Comparison of ENCODE assay signal across 1 cellular context in the genomic region with DNA sequence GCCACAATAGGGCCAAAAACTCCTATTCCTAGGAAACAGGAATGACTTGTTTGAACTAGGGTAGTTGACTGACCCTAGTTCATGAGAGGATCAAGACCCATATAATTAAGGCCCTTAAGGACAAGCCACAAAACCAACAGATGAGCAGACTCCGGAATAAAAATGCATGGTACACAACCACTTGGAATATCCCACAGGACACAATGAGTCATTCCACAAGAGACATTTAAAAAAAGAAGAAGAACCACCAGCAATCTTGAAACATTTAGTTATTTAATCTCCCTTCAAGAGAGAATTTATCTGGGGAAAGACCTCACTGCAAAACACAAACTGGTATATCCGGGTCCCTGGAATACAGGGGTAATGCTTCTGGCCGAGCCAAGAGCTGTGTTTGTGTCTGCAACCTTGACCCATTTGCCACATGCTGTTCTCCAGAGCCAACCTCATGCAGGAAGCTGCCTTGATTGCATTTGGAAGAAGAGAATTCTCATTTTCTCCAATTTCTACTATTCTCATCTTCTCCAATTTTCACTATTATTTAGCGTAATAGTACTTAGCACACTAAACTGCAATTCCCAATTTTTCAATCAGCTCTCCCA.
TF ChIP-seq lines count a peak whose summit lies in the region.

No MANE protein-coding gene starts in this region.

TF ChIP-seq in IMR-90, 13 proteins besides CTCF, POLR2A, EP300 and RAD21 (continued from another document):
- TF ChIP-seq NFE2L2 (IDR thresholded peaks at IDR 0.05; ENCODE audit: low read depth, low read length) (no peak), MAFK (IDR thresholded peaks at IDR 0.05; ENCODE audit: low read depth, low read length) (no peak), FOS (IDR thresholded peaks at IDR 0.05; ENCODE audit: low read depth, low read length) (no peak), CEBPB (IDR thresholded peaks at IDR 0.05; ENCODE audit: low read depth, low read length) (no peak)
